19 cellular contexts compared by ENCODE assay signal in genomic region chr9:20022410-20022809, GRCh38.
DNase-seq lines count a peak whose midpoint lies in the region; ATAC-seq and TF ChIP-seq lines count a peak whose summit lies in the region.
"Had no signal": no experiment of that assay in that cellular context is flagged by ENCODE, and none has a peak within 500 bp of the region (broad histone marks: within the 10 kb centered on the region; RNA-seq: fewer than 3 reads in every experiment).

No MANE protein-coding gene starts in this region.

- H3K4me1 Mint-ChIP-seq in activated T-helper 17 cell treated with anti-CD3 and anti-CD28 coated beads, Interleukin-2, amount 50 U/mL, for 72 hours, result no peaks in the 10 kb centered on the region
- H3K4me1 Mint-ChIP-seq: immature natural killer cell had no signal

- DNase-seq in ELR (ENCODE audit: low read depth), result peak; percentile 74
- DNase-seq in fibroblast of pulmonary artery (ENCODE audit: low read depth), result peak; percentile 58
- DNase-seq in non-pigmented ciliary epithelial cell (ENCODE audit: low read depth), result peak; percentile 35
- no peak for DNase-seq in effector CD4-positive, alpha-beta T cell
- no peak for DNase-seq in stimulated activated CD4-positive, alpha-beta T cell treated with anti-CD3 and anti-CD28 coated beads, Interleukin-1b, Interleukin-23, amount 100 ng/mL, for 48 hours
- DNase-seq: activated T-cell treated with anti-CD3 and anti-CD28 coated beads, Interleukin-2, amount 50 U/mL, for 24 hours; AML-193; central memory CD4-positive, alpha-beta T cell; effector memory CD8-positive, alpha-beta T cell; immature natural killer cell; mesendoderm; NCI-H1694 treated with DMSO at 0.1 percent for 48 hours; substantia nigra had no signal

- H3K36me3 Mint-ChIP-seq in activated T-helper 17 cell treated with anti-CD3 and anti-CD28 coated beads, Interleukin-2, amount 50 U/mL, for 72 hours (ENCODE audit: low read depth), result no peaks in the 10 kb centered on the region
- H3K36me3 Mint-ChIP-seq: activated naive CD8-positive, alpha-beta T cell; immature natural killer cell; neural progenitor cell had no signal

- no peaks in the 10 kb centered on the region for H3K27me3 Mint-ChIP-seq in activated T-helper 17 cell treated with anti-CD3 and anti-CD28 coated beads, Interleukin-2, amount 50 U/mL, for 72 hours
- H3K27me3 Mint-ChIP-seq: effector memory CD8-positive, alpha-beta T cell had no signal

- no peaks in the 10 kb centered on the region for H3K9me3 Mint-ChIP-seq in activated T-helper 17 cell treated with anti-CD3 and anti-CD28 coated beads, Interleukin-2, amount 50 U/mL, for 72 hours
- H3K9me3 Mint-ChIP-seq: activated T-cell treated with anti-CD3 and anti-CD28 coated beads, Interleukin-2, amount 50 U/mL, for 24 hours; effector memory CD8-positive, alpha-beta T cell; GM23338; neural progenitor cell had no signal

- peak; percentile 55 for ATAC-seq in activated T-helper 17 cell treated with anti-CD3 and anti-CD28 coated beads, Interleukin-2, amount 50 U/mL, for 72 hours (replicated peaks)
- ATAC-seq in HG03342 (IDR thresholded peaks at IDR 0.05; ENCODE audit: unreplicated experiment) (no peak), HG03565 (IDR thresholded peaks at IDR 0.05; ENCODE audit: unreplicated experiment) (no peak)
- ATAC-seq: effector memory CD8-positive, alpha-beta T cell; GM23338 had no signal

- H3K27ac Mint-ChIP-seq in activated T-helper 17 cell treated with anti-CD3 and anti-CD28 coated beads, Interleukin-2, amount 50 U/mL, for 72 hours, result no peak overlapping the region
- H3K27ac Mint-ChIP-seq: activated naive CD8-positive, alpha-beta T cell; activated T-cell treated with anti-CD3 and anti-CD28 coated beads, Interleukin-2, amount 50 U/mL, for 24 hours; effector memory CD8-positive, alpha-beta T cell; GM23338; immature natural killer cell; neural progenitor cell had no signal

- no peak overlapping the region for H3K4me3 ChIP-seq in fibroblast of pulmonary artery (replicated peaks; ENCODE audit: low read depth, low read length)
- H3K4me3 ChIP-seq: GM23338, neural progenitor cell had no signal

- TF ChIP-seq CTCF in fibroblast of pulmonary artery (IDR thresholded peaks at IDR 0.05; ENCODE audit: low read length, missing control alignments), result no peak

- H3K4me3 Mint-ChIP-seq in activated T-helper 17 cell treated with anti-CD3 and anti-CD28 coated beads, Interleukin-2, amount 50 U/mL, for 72 hours, result no peak overlapping the region
- H3K4me3 Mint-ChIP-seq: activated naive CD8-positive, alpha-beta T cell; activated T-cell treated with anti-CD3 and anti-CD28 coated beads, Interleukin-2, amount 50 U/mL, for 24 hours; effector memory CD8-positive, alpha-beta T cell; GM23338; immature natural killer cell; neural progenitor cell had no signal

Comparison
In these comparisons a context has a peak if more than half of its experiments do, and no peak if none do; other contexts are left out.
1. DNase-seq: peak in ELR (single experiment), fibroblast of pulmonary artery (single experiment) and non-pigmented ciliary epithelial cell (single experiment); none in effector CD4-positive, alpha-beta T cell (single experiment) and stimulated activated CD4-positive, alpha-beta T cell treated with anti-CD3 and anti-CD28 coated beads, Interleukin-1b, Interleukin-23, amount 100 ng/mL, for 48 hours (single experiment).